ENCODE assay signal across 1 cellular context in the genomic region with DNA sequence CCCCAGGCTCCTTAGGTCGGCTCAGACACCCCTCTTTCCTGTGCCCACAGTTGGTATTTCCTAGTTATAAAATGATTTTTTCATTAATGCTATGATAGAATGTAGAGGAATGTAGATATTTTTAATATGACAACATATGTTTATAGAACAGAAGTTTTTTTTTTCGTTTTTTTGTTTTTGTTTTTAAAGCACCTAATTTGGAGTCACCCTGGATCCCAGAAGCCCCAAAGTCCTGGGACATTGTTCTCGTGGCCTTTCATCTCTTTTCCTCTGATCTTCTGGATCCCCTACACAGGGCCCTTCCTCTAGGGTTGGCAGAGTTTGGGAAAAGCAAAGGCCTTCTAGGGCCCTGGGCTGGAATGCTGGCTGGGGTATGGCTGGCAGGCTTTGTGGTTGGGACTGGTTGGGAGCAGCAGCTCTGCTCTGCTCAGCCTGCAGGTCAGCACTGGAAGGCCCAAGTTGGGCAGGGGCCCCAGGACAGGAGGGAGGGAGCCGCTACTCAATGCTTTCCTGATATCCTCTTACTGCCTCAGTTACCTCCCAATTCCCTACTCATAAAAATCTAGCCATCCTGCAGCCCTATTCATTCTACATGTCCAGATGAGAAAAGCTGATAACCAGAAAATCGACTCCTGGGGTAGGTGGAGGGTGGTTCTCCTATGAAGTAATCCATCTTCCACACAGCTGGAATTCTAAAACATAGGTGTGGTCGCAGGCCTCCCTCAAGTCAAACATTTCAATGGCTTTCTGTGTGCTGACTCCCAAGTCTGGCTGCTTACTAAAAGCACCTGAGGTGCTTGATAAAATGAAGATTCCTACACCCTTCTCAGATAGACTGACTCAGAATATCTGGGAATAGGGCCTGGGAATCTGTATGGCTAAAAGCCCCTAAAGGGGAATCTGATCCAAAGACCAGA.
TF ChIP-seq lines count a peak whose summit lies in the region.

No MANE protein-coding gene starts in this region.

TF ChIP-seq in HEK293, 187 proteins besides CTCF, POLR2A, EP300 and RAD21 (continued from another document):
- TF ChIP-seq KLF7 (tag by site-specific recombination; IDR thresholded peaks at IDR 0.05; ENCODE audit: borderline replicate concordance) (0 out of 2 replicates have a peak, but pooled peaks have one; percentile 43), ZNF132 (tag by site-specific recombination; IDR thresholded peaks at IDR 0.05; ENCODE audit: borderline replicate concordance) (no peak), ZIC2 (tag by site-specific recombination; IDR thresholded peaks at IDR 0.05) (0 out of 2 replicates have a peak, but pooled peaks have one; percentile 18), HOXC10 (CRISPR knock-in tag; IDR thresholded peaks at IDR 0.05) (no peak), ZNF830 (tag by site-specific recombination; IDR thresholded peaks at IDR 0.05; ENCODE audit: low read depth) (no peak), ZNF341 (tag by site-specific recombination; IDR thresholded peaks at IDR 0.05; ENCODE audit: low read depth) (no peak), ZNF202 (tag by site-specific recombination; IDR thresholded peaks at IDR 0.05; ENCODE audit: borderline replicate concordance) (no peak)
